ENCODE assay signal across 22 cellular contexts in genomic region chr16:85453179-85453678, GRCh38.
"Had no signal": no experiment of that assay in that cellular context is flagged by ENCODE, and none has a peak within 500 bp of the region (broad histone marks: within the 10 kb centered on the region; RNA-seq: fewer than 3 reads in every experiment).

No MANE protein-coding gene starts in this region.

- DNase-seq: activated CD4-positive, alpha-beta T cell treated with anti-CD3 and anti-CD28 coated beads, Interleukin-2, amount 50 U/mL, for 48 hours; activated CD8-positive, alpha-beta memory T cell treated with anti-CD3 and anti-CD28 coated beads, Interleukin-2, amount 50 U/mL, for 48 hours; activated effector memory CD4-positive, alpha-beta T cell treated with Interleukin-2 at 50 U/mL for 16 hours; activated naive CD4-positive, alpha-beta T cell treated with anti-CD3 and anti-CD28 coated beads for 36 hours; activated naive CD8-positive, alpha-beta T cell treated with anti-CD3 and anti-CD28 coated beads, Interleukin-2, amount 50 U/mL, for 24 hours; activated T-cell treated with anti-CD3 and anti-CD28 coated beads, Interleukin-2, amount 50 U/mL, for 48 hours; body of pancreas; heart left ventricle; islet precursor cell; left cardiac atrium; mesendoderm; naive thymus-derived CD4-positive, alpha-beta T cell; stimulated activated CD4-positive, alpha-beta T cell treated with anti-CD3 and anti-CD28 coated beads, Interleukin-1b, Interleukin-23, amount 100 ng/mL, for 48 hours; T-helper 9 cell had no signal

- H3K9me3 ChIP-seq: body of pancreas, gastroesophageal sphincter, heart left ventricle had no signal

- H3K9ac ChIP-seq: parathyroid adenoma had no signal

- H3K36me3 ChIP-seq: cardiac muscle cell, gastroesophageal sphincter, heart left ventricle had no signal

- H3K4me3 ChIP-seq: body of pancreas, cardiac muscle cell, gastroesophageal sphincter, heart left ventricle, skin epidermis had no signal

- H3K36me3 Mint-ChIP-seq: naive thymus-derived CD4-positive, alpha-beta T cell; stimulated activated effector memory CD8-positive, alpha-beta T cell treated with anti-CD3 and anti-CD28 coated beads, Interleukin-12 subunit alpha, Interleukin-12 subunit beta, amount 100 ng/mL, for 72 hours; type B pancreatic cell; WTC11 had no signal

- H3K9me3 Mint-ChIP-seq: activated naive CD4-positive, alpha-beta T cell treated with anti-CD3 and anti-CD28 coated beads for 36 hours; activated naive CD8-positive, alpha-beta T cell treated with anti-CD3 and anti-CD28 coated beads, Interleukin-2, amount 50 U/mL, for 24 hours; naive thymus-derived CD4-positive, alpha-beta T cell; stimulated activated effector memory CD8-positive, alpha-beta T cell treated with anti-CD3 and anti-CD28 coated beads, Interleukin-12 subunit alpha, Interleukin-12 subunit beta, amount 100 ng/mL, for 72 hours; type B pancreatic cell; WTC11 had no signal

- H3K27ac Mint-ChIP-seq: activated naive CD4-positive, alpha-beta T cell treated with anti-CD3 and anti-CD28 coated beads for 36 hours; activated naive CD8-positive, alpha-beta T cell treated with anti-CD3 and anti-CD28 coated beads, Interleukin-2, amount 50 U/mL, for 24 hours; stimulated activated effector memory CD8-positive, alpha-beta T cell treated with anti-CD3 and anti-CD28 coated beads, Interleukin-12 subunit alpha, Interleukin-12 subunit beta, amount 100 ng/mL, for 72 hours; type B pancreatic cell; WTC11 had no signal

- H3K27ac ChIP-seq: body of pancreas, cardiac muscle cell, epithelial cell of prostate, gastroesophageal sphincter, heart left ventricle, parathyroid adenoma, skin epidermis had no signal

- H3K27me3 ChIP-seq: body of pancreas, cardiac muscle cell, gastroesophageal sphincter had no signal

- H3K4me3 Mint-ChIP-seq: activated naive CD4-positive, alpha-beta T cell treated with anti-CD3 and anti-CD28 coated beads for 36 hours; activated naive CD8-positive, alpha-beta T cell treated with anti-CD3 and anti-CD28 coated beads, Interleukin-2, amount 50 U/mL, for 24 hours; stimulated activated effector memory CD8-positive, alpha-beta T cell treated with anti-CD3 and anti-CD28 coated beads, Interleukin-12 subunit alpha, Interleukin-12 subunit beta, amount 100 ng/mL, for 72 hours; type B pancreatic cell; WTC11 had no signal

- ATAC-seq: activated naive CD8-positive, alpha-beta T cell treated with anti-CD3 and anti-CD28 coated beads, Interleukin-2, amount 50 U/mL, for 24 hours; body of pancreas; gastroesophageal sphincter; heart left ventricle; left cardiac atrium; naive thymus-derived CD4-positive, alpha-beta T cell; stimulated activated effector memory CD8-positive, alpha-beta T cell treated with anti-CD3 and anti-CD28 coated beads, Interleukin-12 subunit alpha, Interleukin-12 subunit beta, amount 100 ng/mL, for 72 hours; WTC11 had no signal
